In the genomic region with DNA sequence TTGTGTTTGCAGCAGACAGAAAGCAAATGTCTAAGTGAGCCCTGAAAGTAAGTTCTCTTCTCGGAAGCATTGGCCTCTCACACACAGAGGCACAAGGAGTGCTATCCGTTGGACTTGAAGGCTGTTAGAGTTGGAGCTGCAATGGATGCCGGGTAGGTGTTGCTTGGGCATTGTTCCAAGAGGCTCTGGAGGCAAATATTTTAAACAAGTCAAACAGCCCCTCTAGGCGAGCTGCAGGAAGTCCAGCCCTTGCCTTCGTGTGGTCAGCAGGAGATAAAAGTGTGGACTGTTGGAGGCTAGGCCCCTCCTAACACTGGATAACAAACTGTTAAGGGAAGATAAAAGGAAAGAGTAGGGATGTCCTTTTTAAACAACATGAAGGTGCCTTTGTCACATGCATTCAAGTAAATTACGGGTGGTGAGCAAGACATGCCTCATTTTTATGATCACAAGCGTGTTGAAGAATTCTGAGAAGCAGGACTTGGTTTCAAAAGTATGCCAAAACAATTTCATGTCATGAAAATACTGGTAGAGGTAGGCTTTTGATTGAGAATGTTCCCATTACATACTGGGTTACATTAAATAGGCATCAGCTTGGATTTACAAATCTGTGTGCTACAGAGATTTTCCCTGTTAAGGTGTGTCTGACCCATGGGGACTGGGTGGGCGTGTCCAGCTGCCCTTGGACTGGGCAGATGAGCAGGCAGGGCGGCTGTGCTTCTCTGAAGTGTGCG, we compare ENCODE assay signal across 1 cellular context.
TF ChIP-seq lines count a peak whose summit lies in the region.

No MANE protein-coding gene starts in this region.

TF ChIP-seq in HepG2, 621 proteins besides CTCF, POLR2A, EP300 and RAD21 (continued from another document and continues in another):
- TF ChIP-seq ZNF746 (CRISPR knock-in tag; IDR thresholded peaks at IDR 0.05) (peak; percentile 46; the same call in 1 of the 2 replicates), HMGXB3 (CRISPR knock-in tag; IDR thresholded peaks at IDR 0.05; ENCODE audit: borderline replicate concordance) (no peak; the same call in 1 of the 2 replicates), ZNF343 (CRISPR knock-in tag; IDR thresholded peaks at IDR 0.05) (0 out of 2 replicates have a peak, but pooled peaks have one; percentile 53), SMYD3 (CRISPR knock-in tag; IDR thresholded peaks at IDR 0.05) (peak; percentile 20; the same call in 1 of the 2 replicates), ZNF337 (CRISPR knock-in tag; IDR thresholded peaks at IDR 0.05; ENCODE audit: borderline replicate concordance, low read depth) (no peak), MXD3 (CRISPR knock-in tag; IDR thresholded peaks at IDR 0.05) (no peak), MAFF (IDR thresholded peaks at IDR 0.05; ENCODE audit: low read depth, low read length) (no peak), FOXJ3 (CRISPR knock-in tag; IDR thresholded peaks at IDR 0.05; ENCODE audit: borderline replicate concordance) (peak; percentile 66; the same call in 1 of the 2 replicates), PHF5A (CRISPR knock-in tag; IDR thresholded peaks at IDR 0.05; ENCODE audit: low read depth, unreplicated experiment) (no peak), ZFP62 (CRISPR knock-in tag; IDR thresholded peaks at IDR 0.05) (no peak), NR3C1 (CRISPR knock-in tag; IDR thresholded peaks at IDR 0.05) (no peak), FIP1L1 (IDR thresholded peaks at IDR 0.05; ENCODE audit: borderline replicate concordance, insufficient read depth, low read depth, low read length) (no peak), ZNF772 (CRISPR knock-in tag; IDR thresholded peaks at IDR 0.05) (peak; percentile 66; the same call in 1 of the 2 replicates), YY1 (IDR thresholded peaks at IDR 0.05; ENCODE audit: insufficient read depth, insufficient replicate concordance, low read depth, low read length) (peak; percentile 56), ZNF552 (CRISPR knock-in tag; IDR thresholded peaks at IDR 0.05; ENCODE audit: borderline replicate concordance) (no peak), GFI1 (CRISPR knock-in tag; IDR thresholded peaks at IDR 0.05; ENCODE audit: borderline replicate concordance) (peak; percentile 90), RXRA (CRISPR knock-in tag; IDR thresholded peaks at IDR 0.05) (peak; percentile 35; the same call in 1 of the 2 replicates), KLF11 (CRISPR knock-in tag; IDR thresholded peaks at IDR 0.05) (0 out of 2 replicates have a peak, but pooled peaks have one; percentile 46), ZBTB38 (CRISPR knock-in tag; IDR thresholded peaks at IDR 0.05) (0 out of 2 replicates have a peak, but pooled peaks have one; percentile 51), KLF9 (CRISPR knock-in tag; IDR thresholded peaks at IDR 0.05; ENCODE audit: low read depth) (peak; percentile 73), ZNF720 (CRISPR knock-in tag; IDR thresholded peaks at IDR 0.05) (no peak), CHD4 (IDR thresholded peaks at IDR 0.05; ENCODE audit: borderline replicate concordance, low read length) (no peak), ZNF34 (CRISPR knock-in tag; IDR thresholded peaks at IDR 0.05; ENCODE audit: borderline replicate concordance) (no peak), ZNF274 (CRISPR knock-in tag; IDR thresholded peaks at IDR 0.05) (no peak), ZBTB21 (CRISPR knock-in tag; IDR thresholded peaks at IDR 0.05) (no peak), GABPA (IDR thresholded peaks at IDR 0.05; ENCODE audit: low read depth, low read length) (no peak), GABPA (CRISPR knock-in tag; IDR thresholded peaks at IDR 0.05; ENCODE audit: low read depth) (peak; percentile 65), ZNF281 (CRISPR knock-in tag; IDR thresholded peaks at IDR 0.05; ENCODE audit: borderline replicate concordance) (peak; percentile 25; the same call in 1 of the 2 replicates), REL (CRISPR knock-in tag; conservative IDR thresholded peaks at IDR 0.05) (no peak), ZNF557 (CRISPR knock-in tag; IDR thresholded peaks at IDR 0.05) (no peak; the same call in 1 of the 2 replicates), SOX5 (CRISPR knock-in tag; IDR thresholded peaks at IDR 0.05; ENCODE audit: borderline replicate concordance) (peak; percentile 90), MXI1 (IDR thresholded peaks at IDR 0.05; ENCODE audit: borderline replicate concordance, low read depth, low read length) (no peak), ZSCAN9 (CRISPR knock-in tag; IDR thresholded peaks at IDR 0.05; ENCODE audit: borderline replicate concordance) (no peak)
- TF ChIP-seq, protein P1, sequence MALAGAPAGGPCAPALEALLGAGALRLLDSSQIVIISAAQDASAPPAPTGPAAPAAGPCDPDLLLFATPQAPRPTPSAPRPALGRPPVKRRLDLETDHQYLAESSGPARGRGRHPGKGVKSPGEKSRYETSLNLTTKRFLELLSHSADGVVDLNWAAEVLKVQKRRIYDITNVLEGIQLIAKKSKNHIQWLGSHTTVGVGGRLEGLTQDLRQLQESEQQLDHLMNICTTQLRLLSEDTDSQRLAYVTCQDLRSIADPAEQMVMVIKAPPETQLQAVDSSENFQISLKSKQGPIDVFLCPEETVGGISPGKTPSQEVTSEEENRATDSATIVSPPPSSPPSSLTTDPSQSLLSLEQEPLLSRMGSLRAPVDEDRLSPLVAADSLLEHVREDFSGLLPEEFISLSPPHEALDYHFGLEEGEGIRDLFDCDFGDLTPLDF (CRISPR knock-in tag; IDR thresholded peaks at IDR 0.05), result no peak
- TF ChIP-seq, protein P2, sequence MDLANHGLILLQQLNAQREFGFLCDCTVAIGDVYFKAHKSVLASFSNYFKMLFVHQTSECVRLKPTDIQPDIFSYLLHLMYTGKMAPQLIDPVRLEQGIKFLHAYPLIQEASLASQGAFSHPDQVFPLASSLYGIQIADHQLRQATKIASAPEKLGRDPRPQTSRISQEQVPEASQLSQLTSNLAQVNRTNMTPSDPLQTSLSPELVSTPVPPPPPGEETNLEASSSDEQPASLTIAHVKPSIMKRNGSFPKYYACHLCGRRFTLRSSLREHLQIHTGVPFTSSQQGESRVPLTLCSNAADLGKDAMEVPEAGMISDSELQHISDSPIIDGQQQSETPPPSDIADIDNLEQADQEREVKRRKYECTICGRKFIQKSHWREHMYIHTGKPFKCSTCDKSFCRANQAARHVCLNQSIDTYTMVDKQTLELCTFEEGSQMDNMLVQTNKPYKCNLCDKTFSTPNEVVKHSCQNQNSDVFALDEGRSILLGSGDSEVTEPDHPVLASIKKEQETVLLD (CRISPR knock-in tag; IDR thresholded peaks at IDR 0.05; ENCODE audit: low read depth), result no peak
- TF ChIP-seq, protein P3, sequence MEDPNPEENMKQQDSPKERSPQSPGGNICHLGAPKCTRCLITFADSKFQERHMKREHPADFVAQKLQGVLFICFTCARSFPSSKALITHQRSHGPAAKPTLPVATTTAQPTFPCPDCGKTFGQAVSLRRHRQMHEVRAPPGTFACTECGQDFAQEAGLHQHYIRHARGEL (CRISPR knock-in tag; IDR thresholded peaks at IDR 0.05), result no peak
- TF ChIP-seq, protein P4, sequence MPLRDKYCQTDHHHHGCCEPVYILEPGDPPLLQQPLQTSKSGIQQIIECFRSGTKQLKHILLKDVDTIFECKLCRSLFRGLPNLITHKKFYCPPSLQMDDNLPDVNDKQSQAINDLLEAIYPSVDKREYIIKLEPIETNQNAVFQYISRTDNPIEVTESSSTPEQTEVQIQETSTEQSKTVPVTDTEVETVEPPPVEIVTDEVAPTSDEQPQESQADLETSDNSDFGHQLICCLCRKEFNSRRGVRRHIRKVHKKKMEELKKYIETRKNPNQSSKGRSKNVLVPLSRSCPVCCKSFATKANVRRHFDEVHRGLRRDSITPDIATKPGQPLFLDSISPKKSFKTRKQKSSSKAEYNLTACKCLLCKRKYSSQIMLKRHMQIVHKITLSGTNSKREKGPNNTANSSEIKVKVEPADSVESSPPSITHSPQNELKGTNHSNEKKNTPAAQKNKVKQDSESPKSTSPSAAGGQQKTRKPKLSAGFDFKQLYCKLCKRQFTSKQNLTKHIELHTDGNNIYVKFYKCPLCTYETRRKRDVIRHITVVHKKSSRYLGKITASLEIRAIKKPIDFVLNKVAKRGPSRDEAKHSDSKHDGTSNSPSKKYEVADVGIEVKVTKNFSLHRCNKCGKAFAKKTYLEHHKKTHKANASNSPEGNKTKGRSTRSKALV (CRISPR knock-in tag; IDR thresholded peaks at IDR 0.05), result no peak
- TF ChIP-seq, protein P5, sequence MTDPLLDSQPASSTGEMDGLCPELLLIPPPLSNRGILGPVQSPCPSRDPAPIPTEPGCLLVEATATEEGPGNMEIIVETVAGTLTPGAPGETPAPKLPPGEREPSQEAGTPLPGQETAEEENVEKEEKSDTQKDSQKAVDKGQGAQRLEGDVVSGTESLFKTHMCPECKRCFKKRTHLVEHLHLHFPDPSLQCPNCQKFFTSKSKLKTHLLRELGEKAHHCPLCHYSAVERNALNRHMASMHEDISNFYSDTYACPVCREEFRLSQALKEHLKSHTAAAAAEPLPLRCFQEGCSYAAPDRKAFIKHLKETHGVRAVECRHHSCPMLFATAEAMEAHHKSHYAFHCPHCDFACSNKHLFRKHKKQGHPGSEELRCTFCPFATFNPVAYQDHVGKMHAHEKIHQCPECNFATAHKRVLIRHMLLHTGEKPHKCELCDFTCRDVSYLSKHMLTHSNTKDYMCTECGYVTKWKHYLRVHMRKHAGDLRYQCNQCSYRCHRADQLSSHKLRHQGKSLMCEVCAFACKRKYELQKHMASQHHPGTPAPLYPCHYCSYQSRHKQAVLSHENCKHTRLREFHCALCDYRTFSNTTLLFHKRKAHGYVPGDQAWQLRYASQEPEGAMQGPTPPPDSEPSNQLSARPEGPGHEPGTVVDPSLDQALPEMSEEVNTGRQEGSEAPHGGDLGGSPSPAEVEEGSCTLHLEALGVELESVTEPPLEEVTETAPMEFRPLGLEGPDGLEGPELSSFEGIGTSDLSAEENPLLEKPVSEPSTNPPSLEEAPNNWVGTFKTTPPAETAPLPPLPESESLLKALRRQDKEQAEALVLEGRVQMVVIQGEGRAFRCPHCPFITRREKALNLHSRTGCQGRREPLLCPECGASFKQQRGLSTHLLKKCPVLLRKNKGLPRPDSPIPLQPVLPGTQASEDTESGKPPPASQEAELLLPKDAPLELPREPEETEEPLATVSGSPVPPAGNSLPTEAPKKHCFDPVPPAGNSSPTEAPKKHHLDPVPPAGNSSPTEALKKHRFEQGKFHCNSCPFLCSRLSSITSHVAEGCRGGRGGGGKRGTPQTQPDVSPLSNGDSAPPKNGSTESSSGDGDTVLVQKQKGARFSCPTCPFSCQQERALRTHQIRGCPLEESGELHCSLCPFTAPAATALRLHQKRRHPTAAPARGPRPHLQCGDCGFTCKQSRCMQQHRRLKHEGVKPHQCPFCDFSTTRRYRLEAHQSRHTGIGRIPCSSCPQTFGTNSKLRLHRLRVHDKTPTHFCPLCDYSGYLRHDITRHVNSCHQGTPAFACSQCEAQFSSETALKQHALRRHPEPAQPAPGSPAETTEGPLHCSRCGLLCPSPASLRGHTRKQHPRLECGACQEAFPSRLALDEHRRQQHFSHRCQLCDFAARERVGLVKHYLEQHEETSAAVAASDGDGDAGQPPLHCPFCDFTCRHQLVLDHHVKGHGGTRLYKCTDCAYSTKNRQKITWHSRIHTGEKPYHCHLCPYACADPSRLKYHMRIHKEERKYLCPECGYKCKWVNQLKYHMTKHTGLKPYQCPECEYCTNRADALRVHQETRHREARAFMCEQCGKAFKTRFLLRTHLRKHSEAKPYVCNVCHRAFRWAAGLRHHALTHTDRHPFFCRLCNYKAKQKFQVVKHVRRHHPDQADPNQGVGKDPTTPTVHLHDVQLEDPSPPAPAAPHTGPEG (CRISPR knock-in tag; IDR thresholded peaks at IDR 0.05), result no peak
